23 cellular contexts compared by ENCODE assay signal in the genomic region with DNA sequence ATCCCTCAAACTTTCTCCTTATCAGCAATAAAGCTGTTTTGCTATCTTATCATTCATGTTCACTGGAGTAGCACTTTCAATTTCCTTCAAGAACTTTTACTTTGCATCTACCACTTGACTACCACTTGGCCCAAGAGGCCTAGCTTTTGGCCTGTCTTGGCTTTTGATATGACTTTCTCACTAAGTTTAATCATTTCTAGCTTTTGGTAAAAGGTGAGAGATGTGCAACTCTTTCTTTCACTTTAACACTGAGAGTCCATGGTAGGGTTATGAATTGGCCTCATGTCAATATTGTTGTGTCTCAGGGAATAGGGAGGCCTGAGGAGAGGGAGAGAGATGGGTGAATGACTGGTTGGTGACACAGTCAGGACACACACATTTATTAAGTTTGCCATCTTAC. TPM values are rescaled to one million over a fixed set of nuclear protein-coding genes. Genes with fewer than 3 reads are reported as not detected.
DNase-seq lines count a peak whose midpoint lies in the region; ATAC-seq and TF ChIP-seq lines count a peak whose summit lies in the region.
"Had no signal": no experiment of that assay in that cellular context is flagged by ENCODE, and none has a peak within 500 bp of the region (broad histone marks: within the 10 kb centered on the region; RNA-seq: fewer than 3 reads in every experiment).

No MANE protein-coding gene starts in this region.

- CTCF ChIA-PET in CD8-positive, alpha-beta memory T cell (lab: Charles Lee) = no interaction called here

- POLR2A ChIA-PET in CD8-positive, alpha-beta memory T cell (lab: Charles Lee) = no interaction called here

- H3K9me3 Mint-ChIP-seq in natural killer cell = no peaks in the 10 kb centered on the region
- H3K9me3 Mint-ChIP-seq in CD8-positive, alpha-beta memory T cell = peaks cover 0 to 4% (median 0%) of the 10 kb centered on the region in 5 donors

- no peaks in the 10 kb centered on the region for H3K36me3 ChIP-seq in CD8-positive, alpha-beta memory T cell (ENCODE audit: insufficient read depth, low read length)
- H3K36me3 ChIP-seq: gastroesophageal sphincter had no signal

- no peaks in the 10 kb centered on the region for H3K27me3 Mint-ChIP-seq in natural killer cell (ENCODE audit: low read depth in 2 of 2)
- H3K27me3 Mint-ChIP-seq in CD8-positive, alpha-beta memory T cell = peaks cover 0 to 7% of the 10 kb centered on the region in 2 donors
- H3K27me3 Mint-ChIP-seq: IgD-negative memory B cell had no signal

- no peaks in the 10 kb centered on the region for H3K4me1 ChIP-seq in CD8-positive, alpha-beta memory T cell (ENCODE audit: insufficient read depth, low read length)
- H3K4me1 ChIP-seq: gastroesophageal sphincter had no signal

- intact Hi-C loops in natural killer cell (cut with micrococcal nuclease) = no loop called here

- no peaks in the 10 kb centered on the region for H3K36me3 Mint-ChIP-seq in natural killer cell
- H3K36me3 Mint-ChIP-seq in CD8-positive, alpha-beta memory T cell = no peaks in the 10 kb centered on the region
- H3K36me3 Mint-ChIP-seq: CD4-positive, alpha-beta memory T cell; IgD-negative memory B cell had no signal

- no peaks in the 10 kb centered on the region for H3K27me3 ChIP-seq in CD8-positive, alpha-beta memory T cell (ENCODE audit: insufficient read depth, low read length, poor library complexity, severe bottlenecking)
- H3K27me3 ChIP-seq: gastroesophageal sphincter had no signal

- H3K4me3 Mint-ChIP-seq in natural killer cell = no peak overlapping the region
- no peak overlapping the region for H3K4me3 Mint-ChIP-seq in CD8-positive, alpha-beta memory T cell
- H3K4me3 Mint-ChIP-seq: CD4-positive, alpha-beta memory T cell; IgD-negative memory B cell had no signal

- no peak overlapping the region for H3K4me3 ChIP-seq in CD8-positive, alpha-beta memory T cell (ENCODE audit: low read length)
- H3K4me3 ChIP-seq: gastroesophageal sphincter had no signal

- no peak for TF ChIP-seq CTCF in natural killer cell (IDR thresholded peaks at IDR 0.05)

- no peak overlapping the region for H3K27ac ChIP-seq in CD8-positive, alpha-beta memory T cell (ENCODE audit: low read depth, low read length)
- H3K27ac ChIP-seq: gastroesophageal sphincter had no signal

- no peak overlapping the region for H3K27ac Mint-ChIP-seq in natural killer cell
- no peak overlapping the region for H3K27ac Mint-ChIP-seq in CD8-positive, alpha-beta memory T cell
- H3K27ac Mint-ChIP-seq: CD4-positive, alpha-beta memory T cell; IgD-negative memory B cell had no signal

- ATAC-seq in GM18508 (IDR thresholded peaks at IDR 0.05; ENCODE audit: insufficient read depth, unreplicated experiment) (peak; percentile 71), GM19395 (IDR thresholded peaks at IDR 0.05; ENCODE audit: unreplicated experiment) (peak; percentile 60), HG02798 (IDR thresholded peaks at IDR 0.05; ENCODE audit: poor library complexity, unreplicated experiment) (peak; percentile 64), HG03457 (IDR thresholded peaks at IDR 0.05; ENCODE audit: unreplicated experiment) (peak; percentile 42), natural killer cell (no peak), GM19455 (IDR thresholded peaks at IDR 0.05; ENCODE audit: unreplicated experiment) (no peak), HG02840 (IDR thresholded peaks at IDR 0.05; ENCODE audit: low FRiP score, unreplicated experiment) (no peak)
- ATAC-seq: gastroesophageal sphincter, left lobe of liver, PC-3, sciatic nerve had no signal

- DNase-seq in natural killer cell = no peak
- DNase-seq in CD8-positive, alpha-beta memory T cell = no peak
- DNase-seq: activated CD4-positive, alpha-beta T cell treated with anti-CD3 and anti-CD28 coated beads for 4 hours; activated naive CD4-positive, alpha-beta T cell treated with anti-CD3 and anti-CD28 coated beads, Interleukin-2, amount 50 U/mL, for 16 hours; CD4-positive, alpha-beta memory T cell; NCI-H2081; NCI-H526 treated with DMSO at 0.1 percent for 48 hours; PC-3; T-helper 9 cell had no signal

- no peaks in the 10 kb centered on the region for H3K9me3 ChIP-seq in CD8-positive, alpha-beta memory T cell (ENCODE audit: low read length)
- H3K9me3 ChIP-seq: gastroesophageal sphincter had no signal

- no peaks in the 10 kb centered on the region for H3K4me1 Mint-ChIP-seq in natural killer cell
- H3K4me1 Mint-ChIP-seq in CD8-positive, alpha-beta memory T cell = no peaks in the 10 kb centered on the region
- H3K4me1 Mint-ChIP-seq: CD4-positive, alpha-beta memory T cell had no signal

RNA-seq across cellular contexts. Expression of gene FAM3D, which starts 31.0 kb away (rescaled TPM):
- not detected for total RNA-seq in natural killer cell
- total RNA-seq in CD8-positive, alpha-beta memory T cell = not detected
- not detected for polyA plus RNA-seq in CD8-positive, alpha-beta memory T cell
- total RNA-seq: CD4-positive, alpha-beta memory T cell; endothelial cell of umbilical vein; osteoblast; PC-3; sciatic nerve; SK-MEL-5; temporal lobe had no signal
- polyA plus RNA-seq: CD4-positive, alpha-beta memory T cell; IgD-negative memory B cell had no signal

Comparison
In these comparisons a context has a peak if more than half of its experiments do, and no peak if none do; other contexts are left out.
1. ATAC-seq: peak in GM18508 (single experiment), GM19395 (single experiment), HG02798 (single experiment) and HG03457 (single experiment); none in natural killer cell (0 of 3), GM19455 (single experiment) and HG02840 (single experiment).